In genomic region chr3:153385343-153385742, GRCh38 we compare ENCODE assay signal across 27 cellular contexts.
"Had no signal": no experiment of that assay in that cellular context is flagged by ENCODE, and none has a peak within 500 bp of the region (broad histone marks: within the 10 kb centered on the region; RNA-seq: fewer than 3 reads in every experiment).

No MANE protein-coding gene starts in this region.

- H3K4me3 ChIP-seq: pancreas, prostate gland, right lobe of liver, sigmoid colon, stomach, thoracic aorta, thyroid gland, tibial nerve, upper lobe of right lung, uterus had no signal

- H3K27ac Mint-ChIP-seq: naive thymus-derived CD4-positive, alpha-beta T cell; natural killer cell treated with Interleukin-12 subunit alpha and Interleukin-12 subunit beta and Interleukin-15 and Interleukin-18, amount 100 ng/mL, for 72 hours; nephron progenitor cell; stimulated activated effector memory CD8-positive, alpha-beta T cell treated with anti-CD3 and anti-CD28 coated beads, Interleukin-12 subunit alpha, Interleukin-12 subunit beta, amount 100 ng/mL, for 72 hours; stimulated activated naive B cell treated with anti-CD40 and anti-IgM and Interleukin-4, amounts not matched to agents 10 μg/mL and 1 μg/mL and 100 μg/mL, for 72 hours; stimulated activated naive CD8-positive, alpha-beta T cell treated with anti-CD3 and anti-CD28 coated beads, Interleukin-15, Interleukin-2, amounts not matched to agents 100 ng/mL and 50 ng/mL, for 24 hours; type B pancreatic cell had no signal

- H3K36me3 Mint-ChIP-seq: naive thymus-derived CD4-positive, alpha-beta T cell; natural killer cell treated with Interleukin-12 subunit alpha and Interleukin-12 subunit beta and Interleukin-15 and Interleukin-18, amount 100 ng/mL, for 72 hours; stimulated activated effector memory CD8-positive, alpha-beta T cell treated with anti-CD3 and anti-CD28 coated beads, Interleukin-12 subunit alpha, Interleukin-12 subunit beta, amount 100 ng/mL, for 72 hours; stimulated activated naive B cell treated with anti-CD40 and anti-IgM and Interleukin-4, amounts not matched to agents 10 μg/mL and 1 μg/mL and 100 μg/mL, for 72 hours; type B pancreatic cell had no signal

- H3K36me3 ChIP-seq: neutrophil, pancreas, prostate gland, right lobe of liver, sigmoid colon, stomach, thoracic aorta, thyroid gland, tibial nerve, upper lobe of right lung, uterus had no signal

- DNase-seq: nephron progenitor cell; nucleus accumbens; pancreas; right cardiac atrium; right lobe of liver; sigmoid colon; small intestine; stimulated activated CD4-positive, alpha-beta T cell treated with anti-CD3 and anti-CD28 coated beads, Interleukin-15, amount 100 ng/mL, for 24 hours; stimulated activated CD4-positive, alpha-beta T cell treated with anti-CD3 and anti-CD28 coated beads, Interleukin-2, amount 100 ng/mL, for 24 hours; stimulated activated CD4-positive, alpha-beta T cell treated with anti-CD3 and anti-CD28 coated beads, Interleukin-2, amount 100 ng/mL, for 48 hours; stimulated activated CD4-positive, alpha-beta T cell treated with anti-CD3 and anti-CD28 coated beads, Interleukin-4, amount 100 ng/mL, for 24 hours; stimulated activated naive B cell treated with anti-CD40 and anti-IgM and Interleukin-4, amounts not matched to agents 10 μg/mL and 1 μg/mL and 100 μg/mL, for 72 hours; stimulated activated naive CD4-positive, alpha-beta T cell treated with Interleukin-2 at 50 U/mL for 16 hours; stomach; thyroid gland; upper lobe of right lung; uterus had no signal

- H3K4me3 Mint-ChIP-seq: naive thymus-derived CD4-positive, alpha-beta T cell; natural killer cell treated with Interleukin-12 subunit alpha and Interleukin-12 subunit beta and Interleukin-15 and Interleukin-18, amount 100 ng/mL, for 72 hours; nephron progenitor cell; neural crest cell; stimulated activated effector memory CD8-positive, alpha-beta T cell treated with anti-CD3 and anti-CD28 coated beads, Interleukin-12 subunit alpha, Interleukin-12 subunit beta, amount 100 ng/mL, for 72 hours; stimulated activated naive B cell treated with anti-CD40 and anti-IgM and Interleukin-4, amounts not matched to agents 10 μg/mL and 1 μg/mL and 100 μg/mL, for 72 hours; stimulated activated naive CD8-positive, alpha-beta T cell treated with anti-CD3 and anti-CD28 coated beads, Interleukin-15, Interleukin-2, amounts not matched to agents 100 ng/mL and 50 ng/mL, for 24 hours; type B pancreatic cell had no signal

- H3K9me3 ChIP-seq: neutrophil, pancreas, prostate gland, right lobe of liver, sigmoid colon, stomach, thoracic aorta, thyroid gland, tibial nerve, upper lobe of right lung, uterus had no signal

- H3K27ac ChIP-seq: neutrophil, pancreas, prostate gland, right lobe of liver, sigmoid colon, stomach, thoracic aorta, thyroid gland, tibial nerve, upper lobe of right lung, uterus had no signal

- H3K27me3 Mint-ChIP-seq: naive thymus-derived CD4-positive, alpha-beta T cell; natural killer cell treated with Interleukin-12 subunit alpha and Interleukin-12 subunit beta and Interleukin-15 and Interleukin-18, amount 100 ng/mL, for 72 hours; stimulated activated naive B cell treated with anti-CD40 and anti-IgM and Interleukin-4, amounts not matched to agents 10 μg/mL and 1 μg/mL and 100 μg/mL, for 72 hours; stimulated activated naive CD8-positive, alpha-beta T cell treated with anti-CD3 and anti-CD28 coated beads, Interleukin-15, Interleukin-2, amounts not matched to agents 100 ng/mL and 50 ng/mL, for 24 hours; type B pancreatic cell had no signal

- ATAC-seq: naive thymus-derived CD4-positive, alpha-beta T cell; natural killer cell treated with Interleukin-12 subunit alpha and Interleukin-12 subunit beta and Interleukin-15 and Interleukin-18, amount 100 ng/mL, for 72 hours; pancreas; right cardiac atrium; right lobe of liver; stimulated activated effector memory CD8-positive, alpha-beta T cell treated with anti-CD3 and anti-CD28 coated beads, Interleukin-12 subunit alpha, Interleukin-12 subunit beta, amount 100 ng/mL, for 72 hours; stimulated activated naive B cell treated with anti-CD40 and anti-IgM and Interleukin-4, amounts not matched to agents 10 μg/mL and 1 μg/mL and 100 μg/mL, for 72 hours; upper lobe of right lung had no signal

- H3K9me3 Mint-ChIP-seq: naive thymus-derived CD4-positive, alpha-beta T cell; natural killer cell treated with Interleukin-12 subunit alpha and Interleukin-12 subunit beta and Interleukin-15 and Interleukin-18, amount 100 ng/mL, for 72 hours; nephron progenitor cell; neural crest cell; stimulated activated effector memory CD8-positive, alpha-beta T cell treated with anti-CD3 and anti-CD28 coated beads, Interleukin-12 subunit alpha, Interleukin-12 subunit beta, amount 100 ng/mL, for 72 hours; stimulated activated naive B cell treated with anti-CD40 and anti-IgM and Interleukin-4, amounts not matched to agents 10 μg/mL and 1 μg/mL and 100 μg/mL, for 72 hours; stimulated activated naive CD8-positive, alpha-beta T cell treated with anti-CD3 and anti-CD28 coated beads, Interleukin-15, Interleukin-2, amounts not matched to agents 100 ng/mL and 50 ng/mL, for 24 hours; type B pancreatic cell had no signal

- H3K27me3 ChIP-seq: neutrophil, pancreas, right lobe of liver, sigmoid colon, stomach, thyroid gland, tibial nerve, upper lobe of right lung, uterus had no signal

- H3K4me1 Mint-ChIP-seq: nephron progenitor cell; neural crest cell; stimulated activated effector memory CD8-positive, alpha-beta T cell treated with anti-CD3 and anti-CD28 coated beads, Interleukin-12 subunit alpha, Interleukin-12 subunit beta, amount 100 ng/mL, for 72 hours; stimulated activated naive B cell treated with anti-CD40 and anti-IgM and Interleukin-4, amounts not matched to agents 10 μg/mL and 1 μg/mL and 100 μg/mL, for 72 hours had no signal

- H3K4me1 ChIP-seq: pancreas, prostate gland, right lobe of liver, stomach, thyroid gland, tibial nerve, upper lobe of right lung, uterus had no signal
